In genomic region chrX:49661881-49662280, GRCh38 we compare ENCODE assay signal across 37 cellular contexts. TPM values are rescaled to one million over a fixed set of nuclear protein-coding genes. Genes with fewer than 3 reads are reported as not detected.
"Had no signal": no experiment of that assay in that cellular context is flagged by ENCODE, and none has a peak within 500 bp of the region (broad histone marks: within the 10 kb centered on the region; RNA-seq: fewer than 3 reads in every experiment).

No MANE protein-coding gene starts in this region.

- H3K36me3 ChIP-seq: MG63 had no signal

- H3K4me3 ChIP-seq: MG63 had no signal

- DNase-seq: Karpas-422, Kasumi-1, MG63, MM.1S, MV-4-11, NCI-H1048, NCI-H1092, NCI-H1092 treated with DMSO at 0.1 percent for 48 hours, NCI-H1105, NCI-H1105 treated with DMSO at 0.1 percent for 48 hours, NCI-H1417, NCI-H1417 treated with DMSO at 0.1 percent for 48 hours, NCI-H1436, NCI-H1436 treated with DMSO at 0.1 percent for 48 hours, NCI-H146, NCI-H1694, NCI-H1694 treated with DMSO at 0.1 percent for 48 hours, NCI-H187, NCI-H187 treated with DMSO at 0.1 percent for 48 hours, NCI-H1930, NCI-H2029, NCI-H2029 treated with DMSO at 0.1 percent for 48 hours, NCI-H2081, NCI-H2081 treated with DMSO at 0.1 percent for 48 hours, NCI-H2107, NCI-H2171, NCI-H2171 treated with DMSO at 0.1 percent for 48 hours, NCI-H2227 treated with DMSO at 0.1 percent for 48 hours, NCI-H226, NCI-H345, NCI-H446, NCI-H446 treated with DMSO at 0.1 percent for 48 hours, NCI-H510A, NCI-H510A treated with DMSO at 0.1 percent for 48 hours had no signal

- H3K27me3 ChIP-seq: MG63 had no signal

- H3K9me3 ChIP-seq: MG63 had no signal

RNA-seq across cellular contexts. Expression of gene PAGE1, which starts 33.9 kb away (rescaled TPM):
- total RNA-seq: LHCN-M2, MCF 10A, NCI-H460 had no signal
